Comparison of ENCODE assay signal across 15 cellular contexts in genomic region chr10:88927291-88927690, GRCh38. TPM values are rescaled to one million over a fixed set of nuclear protein-coding genes. Genes with fewer than 3 reads are reported as not detected.
DNase-seq lines count a peak whose midpoint lies in the region; ATAC-seq and TF ChIP-seq lines count a peak whose summit lies in the region.
"Had no signal": no experiment of that assay in that cellular context is flagged by ENCODE, and none has a peak within 500 bp of the region (broad histone marks: within the 10 kb centered on the region; RNA-seq: fewer than 3 reads in every experiment).

No MANE protein-coding gene starts in this region.

- H3K27ac ChIP-seq in SK-N-SH (ENCODE audit: low read depth in 2 of 2, low read length in 1 of 2) (peak overlapping the region; percentile 54 to 72; a peak in 2 of 4 replicates), trophoblast cell (ENCODE audit: low read depth, low read length) (no peak overlapping the region), vagina (peak overlapping the region; percentile 49)

- no peaks in the 10 kb centered on the region for H3F3A ChIP-seq in SK-N-SH (replicated peaks; ENCODE audit: insufficient read depth)

- POLR2A ChIA-PET in SK-N-SH (lab: Yijun Ruan, JAX), result no interaction called here

- H2AK5ac ChIP-seq in trophoblast cell (ENCODE audit: low read length), result no peak overlapping the region

- no peak overlapping the region for H2BK12ac ChIP-seq in trophoblast cell (ENCODE audit: low read length)

- no peak overlapping the region for H3K23ac ChIP-seq in trophoblast cell (ENCODE audit: low read length)

- TF ChIP-seq EP300 in SK-N-SH (IDR thresholded peaks at IDR 0.05; ENCODE audit: borderline replicate concordance in 1 of 2, low read depth in 1 of 2, low read length in 1 of 2), result no peak

- no peak overlapping the region for H4K91ac ChIP-seq in trophoblast cell (ENCODE audit: low read depth, low read length)

- no peak overlapping the region for H4K8ac ChIP-seq in trophoblast cell (ENCODE audit: low read depth, low read length)

- no peak overlapping the region for H2BK5ac ChIP-seq in trophoblast cell (ENCODE audit: low read depth, low read length, poor library complexity)

- H3K4me1 ChIP-seq in SK-N-SH (ENCODE audit: control insufficient read depth in 1 of 2, insufficient read depth in 2 of 2, low read depth in 1 of 2, low read length in 1 of 2), result peaks cover 0 to 12% of the 10 kb centered on the region in 2 experiments; a peak in 3 of 4 replicates
- H3K4me1 ChIP-seq in trophoblast cell (ENCODE audit: control insufficient read depth in 1 of 2, insufficient read depth in 2 of 2, low read length in 2 of 2), result peaks cover 0 to under 1% of the 10 kb centered on the region in 2 experiments
- peaks cover 24% of the 10 kb centered on the region for H3K4me1 ChIP-seq in vagina

- H3K4me2 ChIP-seq in SK-N-SH (no peak overlapping the region), trophoblast cell (ENCODE audit: low read length) (no peak overlapping the region)

- H3K14ac ChIP-seq in trophoblast cell (ENCODE audit: low read length), result no peak overlapping the region

- H2AFZ ChIP-seq in SK-N-SH (ENCODE audit: low read depth), result no peak overlapping the region
- no peak overlapping the region for H2AFZ ChIP-seq in trophoblast cell (ENCODE audit: insufficient read depth, low read length, poor library complexity)

- H3K9ac ChIP-seq in SK-N-SH (no peak overlapping the region), trophoblast cell (ENCODE audit: low read length) (no peak overlapping the region)

- H3K36me3 ChIP-seq in SK-N-SH (replicated peaks in 1 of 2; ENCODE audit: control insufficient read depth in 1 of 2, insufficient read depth in 2 of 2, low read length in 1 of 2) (peaks cover 13 to 17% of the 10 kb centered on the region in 2 experiments), trophoblast cell (ENCODE audit: control insufficient read depth in 1 of 2, insufficient read depth in 2 of 2, low read length in 2 of 2) (no peaks in the 10 kb centered on the region), vagina (no peaks in the 10 kb centered on the region)
- H3K36me3 ChIP-seq: BE2C had no signal

- H3K4me3 ChIP-seq in SK-N-SH (ENCODE audit: low read depth in 2 of 2, low read length in 1 of 2) (no peak overlapping the region), trophoblast cell (ENCODE audit: low read depth, low read length) (no peak overlapping the region), vagina (no peak overlapping the region)

- no peaks in the 10 kb centered on the region for H3K9me2 ChIP-seq in SK-N-SH

- ATAC-seq in SK-N-SH treated with all-trans-retinoic acid at 6 μM for 48 hours (no peak), Right ventricle myocardium superior (ENCODE audit: poor library complexity) (peak; percentile 40), HG03342 (IDR thresholded peaks at IDR 0.05; ENCODE audit: unreplicated experiment) (no peak)
- ATAC-seq: stimulated activated naive CD8-positive, alpha-beta T cell treated with anti-CD3 and anti-CD28 coated beads, Interleukin-15, Interleukin-2, amounts not matched to agents 100 U/mL and 50 U/mL, for 24 hours had no signal

- TF ChIP-seq RAD21 in SK-N-SH (IDR thresholded peaks at IDR 0.05; ENCODE audit: low read length), result no peak

- DNase-seq in SK-N-SH (no peak), Right ventricle myocardium superior (no peak), trophoblast cell (peak; percentile 11 to 72), vagina (ENCODE audit: extremely low spot score in 2 of 2) (no peak), GOT3 (lab: John Stamatoyannopoulos, UW) (no peak), Kasumi-1 (lab: John Stamatoyannopoulos, UW) (no peak)
- DNase-seq: activated T-cell treated with anti-CD3 and anti-CD28 coated beads, Interleukin-2, amount 50 U/mL, for 1 hour; BE2C; hippocampal formation; kidney; NCI-H510A; stimulated activated naive CD8-positive, alpha-beta T cell treated with anti-CD3 and anti-CD28 coated beads, Interleukin-15, Interleukin-2, amounts not matched to agents 100 U/mL and 50 U/mL, for 24 hours had no signal

- no peak overlapping the region for H2BK120ac ChIP-seq in trophoblast cell (ENCODE audit: insufficient read depth, low read length, poor library complexity)

- H3K27me3 ChIP-seq in SK-N-SH (ENCODE audit: insufficient read depth) (no peaks in the 10 kb centered on the region), trophoblast cell (ENCODE audit: insufficient read depth, low read length) (no peaks in the 10 kb centered on the region), vagina (no peaks in the 10 kb centered on the region)
- H3K27me3 ChIP-seq: BE2C had no signal

- no peak overlapping the region for H4K12ac ChIP-seq in trophoblast cell (ENCODE audit: low read depth, low read length)

- TF ChIP-seq CTCF in SK-N-SH (IDR thresholded peaks at IDR 0.05) (no peak), vagina (IDR thresholded peaks at IDR 0.05) (no peak)

- no peak overlapping the region for H3K4ac ChIP-seq in trophoblast cell (ENCODE audit: low read depth, low read length)

- H4K20me1 ChIP-seq in SK-N-SH (ENCODE audit: insufficient read depth), result no peaks in the 10 kb centered on the region

- no peaks in the 10 kb centered on the region for H3K9me3 ChIP-seq in SK-N-SH
- H3K9me3 ChIP-seq in trophoblast cell (ENCODE audit: insufficient read depth, low read depth, low read length), result no peaks in the 10 kb centered on the region
- no peaks in the 10 kb centered on the region for H3K9me3 ChIP-seq in vagina
- H3K9me3 ChIP-seq: BE2C had no signal

- TF ChIP-seq POLR2A in vagina (IDR thresholded peaks at IDR 0.05), result no peak

- 96% methylated on average over 4 of the region's 4 CpGs for WGBS in SK-N-SH (ENCODE audit: low lambda C conversion rate)
- WGBS in trophoblast cell (ENCODE audit: extremely low coverage, insufficient coverage, insufficient read length), result no CpG with 5 or more reads among the region's 4 CpGs

- CTCF ChIA-PET in SK-N-SH (lab: Yijun Ruan, JAX), result interaction anchor here (0.8 to 11.1 kb wide), 4 partner anchors 21 to 363 kb away, joined by 3 to 425 read pairs (median 3); no protein-coding TSS in a partner anchor

- no peaks in the 10 kb centered on the region for H3K79me1 ChIP-seq in trophoblast cell (ENCODE audit: low read length)

- H3K79me2 ChIP-seq in SK-N-SH (ENCODE audit: insufficient read depth), result no peaks in the 10 kb centered on the region
- H3K79me2 ChIP-seq in trophoblast cell (ENCODE audit: control insufficient read depth, insufficient read depth, low read length, poor library complexity), result no peaks in the 10 kb centered on the region

- intact Hi-C loops in Right ventricle myocardium superior (cut with DNase I), result no loop called here
- intact Hi-C loops in vagina (cut with DNase I), result no loop called here

- H3K18ac ChIP-seq in trophoblast cell (ENCODE audit: low read length), result no peak overlapping the region

TF ChIP-seq in SK-N-SH, 30 proteins besides CTCF, POLR2A, EP300 and RAD21:
- 0 out of 2 replicates have a peak, but pooled peaks have one; percentile 1 for TF ChIP-seq POLR2AphosphoS5 (IDR thresholded peaks at IDR 0.05; ENCODE audit: low read depth, low read length)
- no peak for TF ChIP-seq USF1 (IDR thresholded peaks at IDR 0.05; ENCODE audit: borderline replicate concordance, low read depth)

TF ChIP-seq in SK-N-SH treated with all-trans-retinoic acid at 6 μM for 48 hours, 23 proteins besides CTCF, POLR2A, EP300 and RAD21 (continues in another document):
- TF ChIP-seq PATZ1 (CRISPR knock-in tag; IDR thresholded peaks at IDR 0.05; ENCODE audit: borderline replicate concordance) (no peak), TCF4 (CRISPR knock-in tag; IDR thresholded peaks at IDR 0.05; ENCODE audit: borderline replicate concordance) (no peak), TOX (CRISPR knock-in tag; IDR thresholded peaks at IDR 0.05; ENCODE audit: borderline replicate concordance) (no peak), GLIS3 (CRISPR knock-in tag; IDR thresholded peaks at IDR 0.05) (no peak)

RNA-seq across cellular contexts. Expression of gene ACTA2, which starts 25.3 kb away (rescaled TPM):
- 119 and 130 TPM in 2 replicates for polyA plus RNA-seq in SK-N-SH (2012; rRNA removed)
- polyA plus RNA-seq in SK-N-SH (2012; cell fraction: cytosol; rRNA removed), result 128 and 149 TPM in 2 replicates
- 146 and 161 TPM in 2 replicates for polyA plus RNA-seq in SK-N-SH (2012; cell fraction: nucleus; rRNA removed)
- 74.5 TPM for total RNA-seq in Right ventricle myocardium superior
- polyA plus RNA-seq in trophoblast cell (2013), result 257 and 258 TPM in 2 replicates
- 1,162 TPM for total RNA-seq in vagina

RNA-seq across cellular contexts. Expression of gene STAMBPL1, which starts 47.2 kb away (rescaled TPM):
- 25.1 and 32.6 TPM in 2 replicates for polyA plus RNA-seq in SK-N-SH (2012; rRNA removed)
- 26.1 and 26.3 TPM in 2 replicates for polyA plus RNA-seq in SK-N-SH (2012; cell fraction: cytosol; rRNA removed)
- 44.5 and 93.2 TPM in 2 replicates for polyA plus RNA-seq in SK-N-SH (2012; cell fraction: nucleus; rRNA removed)
- total RNA-seq in Right ventricle myocardium superior (2.0 TPM), vagina (15.7 TPM)
- polyA plus RNA-seq in trophoblast cell (2013), result 0.03 TPM in 2 replicates
- total RNA-seq: G401 had no signal

Comparison
In these comparisons a context has a peak if more than half of its experiments do, and no peak if none do; other contexts are left out.
1. DNase-seq: peak in trophoblast cell (2 of 2); none in SK-N-SH (single experiment), Right ventricle myocardium superior (single experiment), vagina (0 of 2), GOT3 (single experiment) and Kasumi-1 (0 of 2).
2. RNA of gene ACTA2, which starts 25.3 kb away (total RNA-seq): 1,162 TPM in vagina (single experiment); 74.5 TPM in Right ventricle myocardium superior (single experiment); every median in the first group is over 10 times any median in the second.